17 cellular contexts compared by ENCODE assay signal in genomic region chr1:112527266-112528010, GRCh38. TPM values are rescaled to one million over a fixed set of nuclear protein-coding genes. Genes with fewer than 3 reads are reported as not detected.
DNase-seq lines count a peak whose midpoint lies in the region; ATAC-seq, FAIRE-seq and TF ChIP-seq lines count a peak whose summit lies in the region.
"Had no signal": no experiment of that assay in that cellular context is flagged by ENCODE, and none has a peak within 500 bp of the region (broad histone marks: within the 10 kb centered on the region; RNA-seq: fewer than 3 reads in every experiment).

No MANE protein-coding gene starts in this region.

- H3K79me2 ChIP-seq in fibroblast of lung (ENCODE audit: control insufficient read depth, insufficient read depth, low read length): no peaks in the 10 kb centered on the region

- H3K27ac ChIP-seq in fibroblast of lung (ENCODE audit: insufficient read depth, low read length): peak overlapping the region; percentile 39
- H3K27ac ChIP-seq in pancreas: no peak overlapping the region
- H3K27ac ChIP-seq: sigmoid colon, upper lobe of right lung had no signal

- H3K4me1 ChIP-seq in fibroblast of lung (ENCODE audit: control insufficient read depth, extremely low read depth, insufficient read depth, low read length) (peaks cover 21% of the 10 kb centered on the region), pancreas (no peaks in the 10 kb centered on the region)
- H3K4me1 ChIP-seq: upper lobe of right lung had no signal

- H3K4me2 ChIP-seq in fibroblast of lung (ENCODE audit: extremely low read depth, insufficient read depth, low read length): peak overlapping the region; percentile 26

- TF ChIP-seq CTCF in fibroblast of lung (conservative IDR thresholded peaks at IDR 0.05 in 1 of 2, IDR thresholded peaks at IDR 0.05 in 1 of 2; ENCODE audit: low read depth in 1 of 2, low read length in 2 of 2) (no peak), osteocyte (IDR thresholded peaks at IDR 0.05) (no peak), pancreas (IDR thresholded peaks at IDR 0.05) (no peak)

- CTCF ChIA-PET in activated CD4-positive, alpha-beta T cell treated with anti-CD3 and anti-CD28 coated beads for 36 hours (lab: Charles Lee): no interaction called here

- H3K9me3 ChIP-seq in fibroblast of lung (ENCODE audit: control insufficient read depth, insufficient read depth, low read depth, low read length) (no peaks in the 10 kb centered on the region), pancreas (no peaks in the 10 kb centered on the region)
- H3K9me3 ChIP-seq: sigmoid colon, upper lobe of right lung had no signal

- peak overlapping the region; percentile 9 for H3K27ac Mint-ChIP-seq in osteocyte (ENCODE audit: unreplicated experiment)
- no peak overlapping the region for H3K27ac Mint-ChIP-seq in activated CD4-positive, alpha-beta T cell treated with anti-CD3 and anti-CD28 coated beads for 36 hours
- H3K27ac Mint-ChIP-seq: B cell; dendritic cell treated with granulocyte-macrophage colony-stimulating factor and Interleukin-4, amounts not matched to agents 40 ng/mL and 50 ng/mL, for 4 days; stimulated activated naive B cell treated with anti-CD40 and anti-IgM and Interleukin-4, amounts not matched to agents 10 μg/mL and 1 μg/mL and 100 μg/mL, for 72 hours had no signal

- POLR2A ChIA-PET in activated CD4-positive, alpha-beta T cell treated with anti-CD3 and anti-CD28 coated beads for 36 hours (lab: Charles Lee): interaction anchor here (0.6 kb wide), 1 partner anchor 111 kb away, joined by 3 read pairs; no protein-coding TSS in a partner anchor

- DNase-seq in H54 (ENCODE audit: insufficient read length, low spot score) (no peak), T1000 (lab: John Stamatoyannopoulos, UW) (peak; percentile 8), fibroblast of lung (ENCODE audit: low read depth in 2 of 2) (peak in 1 of 2 donors; percentile 86), osteocyte (ENCODE audit: extremely low spot score, unreplicated experiment) (no peak), iPS-NIHi7 (ENCODE audit: extremely low spot score) (no peak), pancreas (no peak)
- DNase-seq in activated CD4-positive, alpha-beta T cell treated with anti-CD3 and anti-CD28 coated beads for 36 hours: no peak
- DNase-seq: activated CD4-positive, alpha-beta T cell treated with anti-CD3 and anti-CD28 coated beads, Interleukin-2, amount 50 U/mL, for 48 hours; NCI-H1105; sigmoid colon; stimulated activated naive B cell treated with anti-CD40 and anti-IgM and Interleukin-4, amounts not matched to agents 10 μg/mL and 1 μg/mL and 100 μg/mL, for 72 hours; upper lobe of right lung had no signal

- H3K36me3 ChIP-seq in fibroblast of lung (ENCODE audit: control insufficient read depth, insufficient read depth, low read length) (no peaks in the 10 kb centered on the region), pancreas (peaks cover 0 to 6% (median 0%) of the 10 kb centered on the region in 3 donors)
- H3K36me3 ChIP-seq: upper lobe of right lung had no signal

- FAIRE-seq in H54 (lab: Jason Lieb, UNC): peak; percentile 70
- FAIRE-seq in pancreas (lab: Jason Lieb, UNC): no peak
- FAIRE-seq: K562 had no signal

- H3K27me3 Mint-ChIP-seq in osteocyte (ENCODE audit: unreplicated experiment): no peaks in the 10 kb centered on the region
- no peaks in the 10 kb centered on the region for H3K27me3 Mint-ChIP-seq in activated CD4-positive, alpha-beta T cell treated with anti-CD3 and anti-CD28 coated beads for 36 hours
- H3K27me3 Mint-ChIP-seq: B cell; dendritic cell treated with granulocyte-macrophage colony-stimulating factor and Interleukin-4, amounts not matched to agents 40 ng/mL and 50 ng/mL, for 4 days; stimulated activated naive B cell treated with anti-CD40 and anti-IgM and Interleukin-4, amounts not matched to agents 10 μg/mL and 1 μg/mL and 100 μg/mL, for 72 hours had no signal

- H3K4me3 ChIP-seq in fibroblast of lung (replicated peaks in 1 of 4; ENCODE audit: control extremely low read depth in 1 of 4, insufficient read depth in 1 of 4, low read depth in 3 of 4, low read length in 4 of 4) (no peak overlapping the region), pancreas (no peak overlapping the region)
- H3K4me3 ChIP-seq: K562, lung, sigmoid colon, upper lobe of right lung had no signal

- H3K9ac ChIP-seq in fibroblast of lung (ENCODE audit: insufficient read depth, low read length): no peak overlapping the region

- no peaks in the 10 kb centered on the region for H3K9me3 Mint-ChIP-seq in osteocyte (ENCODE audit: unreplicated experiment)
- H3K9me3 Mint-ChIP-seq in activated CD4-positive, alpha-beta T cell treated with anti-CD3 and anti-CD28 coated beads for 36 hours (ENCODE audit: low read depth): no peaks in the 10 kb centered on the region
- H3K9me3 Mint-ChIP-seq: dendritic cell treated with granulocyte-macrophage colony-stimulating factor and Interleukin-4, amounts not matched to agents 40 ng/mL and 50 ng/mL, for 4 days; stimulated activated naive B cell treated with anti-CD40 and anti-IgM and Interleukin-4, amounts not matched to agents 10 μg/mL and 1 μg/mL and 100 μg/mL, for 72 hours had no signal

- intact Hi-C loops in activated CD4-positive, alpha-beta T cell treated with anti-CD3 and anti-CD28 coated beads for 36 hours (cut with DNase I, micrococcal nuclease): no loop called here
- intact Hi-C loops in pancreas (cut with DNase I): no loop called here

- H3K27me3 ChIP-seq in fibroblast of lung (ENCODE audit: control insufficient read depth, insufficient read depth, low read length) (no peaks in the 10 kb centered on the region), pancreas (no peaks in the 10 kb centered on the region)
- H3K27me3 ChIP-seq: sigmoid colon, upper lobe of right lung had no signal

- no peak overlapping the region for H3K4me3 Mint-ChIP-seq in osteocyte (ENCODE audit: unreplicated experiment)
- H3K4me3 Mint-ChIP-seq in activated CD4-positive, alpha-beta T cell treated with anti-CD3 and anti-CD28 coated beads for 36 hours: no peak overlapping the region
- H3K4me3 Mint-ChIP-seq: B cell; dendritic cell treated with granulocyte-macrophage colony-stimulating factor and Interleukin-4, amounts not matched to agents 40 ng/mL and 50 ng/mL, for 4 days; stimulated activated naive B cell treated with anti-CD40 and anti-IgM and Interleukin-4, amounts not matched to agents 10 μg/mL and 1 μg/mL and 100 μg/mL, for 72 hours had no signal

- H2AFZ ChIP-seq in fibroblast of lung (ENCODE audit: low read length): no peak overlapping the region

- no peaks in the 10 kb centered on the region for H4K20me1 ChIP-seq in fibroblast of lung (ENCODE audit: control insufficient read depth, extremely low read depth, insufficient read depth, low read length)

- WGBS in pancreas, 2 donors: 71 to 73% methylated on average over 4 of the region's 4 CpGs

- ATAC-seq in HG03159 (IDR thresholded peaks at IDR 0.05; ENCODE audit: unreplicated experiment) (no peak), pancreas (no peak)
- ATAC-seq in activated CD4-positive, alpha-beta T cell treated with anti-CD3 and anti-CD28 coated beads for 36 hours: no peak
- ATAC-seq: K562; stimulated activated naive B cell treated with anti-CD40 and anti-IgM and Interleukin-4, amounts not matched to agents 10 μg/mL and 1 μg/mL and 100 μg/mL, for 72 hours; upper lobe of right lung had no signal

- peaks cover 73% of the 10 kb centered on the region for H3K4me1 Mint-ChIP-seq in osteocyte (ENCODE audit: unreplicated experiment)
- no peaks in the 10 kb centered on the region for H3K4me1 Mint-ChIP-seq in activated CD4-positive, alpha-beta T cell treated with anti-CD3 and anti-CD28 coated beads for 36 hours
- H3K4me1 Mint-ChIP-seq: B cell; stimulated activated naive B cell treated with anti-CD40 and anti-IgM and Interleukin-4, amounts not matched to agents 10 μg/mL and 1 μg/mL and 100 μg/mL, for 72 hours had no signal

- peaks cover 13% of the 10 kb centered on the region for H3K36me3 Mint-ChIP-seq in osteocyte (ENCODE audit: unreplicated experiment)
- peaks cover 3% of the 10 kb centered on the region for H3K36me3 Mint-ChIP-seq in activated CD4-positive, alpha-beta T cell treated with anti-CD3 and anti-CD28 coated beads for 36 hours (ENCODE audit: low read depth)

- TF ChIP-seq POLR2A in H54 (IDR thresholded peaks at IDR 0.05; ENCODE audit: low read depth, low read length): no peak

RNA-seq across cellular contexts. Expression of gene WNT2B, which starts 18.7 kb away (rescaled TPM):
- total RNA-seq in fibroblast of lung (1.5 and 3.5 TPM in 2 replicates), osteocyte (2.3 TPM in 2 replicates), pancreas (1 to 10 TPM in 4 of 6 donors, under 1 TPM in 2; 0.79 to 2.7 (median 1.6) TPM)
- polyA plus RNA-seq in fibroblast of lung (1.3 and 2.0 TPM in 2 replicates), pancreas (1 to 10 TPM in 1 of 2 donors, under 1 TPM in 1; 0.84 to 1.6 TPM)
- 1.7 and 1.9 TPM in 2 replicates for polyA plus RNA-seq in fibroblast of lung (2012)
- 2.5 and 2.8 TPM in 2 replicates for polyA minus RNA-seq in fibroblast of lung (ENCODE audit: low replicate concordance)
- total RNA-seq in activated CD4-positive, alpha-beta T cell treated with anti-CD3 and anti-CD28 coated beads for 36 hours: under 1 TPM; 0.11 to 0.12 TPM
